Comparison of ENCODE assay signal across 23 cellular contexts in the genomic region with DNA sequence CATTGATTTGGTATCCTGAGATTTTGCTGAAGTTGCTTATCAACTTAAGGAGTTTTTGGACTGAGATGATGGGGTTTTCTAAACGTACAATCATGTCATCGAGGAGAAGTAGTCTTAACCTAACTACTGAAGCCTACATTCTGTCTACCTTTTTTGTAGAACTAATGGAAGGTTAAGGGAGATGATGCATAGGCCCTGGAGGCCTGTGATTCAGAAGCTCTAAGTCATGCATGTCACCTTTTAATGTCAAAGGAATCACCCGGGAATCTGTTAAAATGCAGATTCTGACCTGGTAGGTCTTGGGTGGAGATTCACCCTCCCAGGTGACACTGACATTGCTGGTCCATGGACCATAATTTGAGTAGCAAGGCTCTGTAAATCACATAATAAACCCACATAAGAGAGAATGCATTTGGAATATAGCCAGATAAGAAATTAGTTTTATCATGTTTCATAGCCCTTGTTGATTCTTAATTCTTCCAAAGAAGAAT.
DNase-seq lines count a peak whose midpoint lies in the region; ATAC-seq, FAIRE-seq and TF ChIP-seq lines count a peak whose summit lies in the region.
"Had no signal": no experiment of that assay in that cellular context is flagged by ENCODE, and none has a peak within 500 bp of the region (broad histone marks: within the 10 kb centered on the region; RNA-seq: fewer than 3 reads in every experiment).

No MANE protein-coding gene starts in this region.

- H3K4me2 ChIP-seq in HepG2 (ENCODE audit: low read depth, low read length) = no peak overlapping the region
- H3K4me2 ChIP-seq: PC-9 had no signal

- in situ Hi-C loops in HepG2 (cut with HindIII; ENCODE audit: extremely low pct_ligation_motif_present, low pct_unique_long_range_greater_than_20kb) = no loop called here

- WGBS in HepG2 (ENCODE audit: low lambda C conversion rate) = 96% methylated on average over 3 of the region's 3 CpGs
- WGBS in right lobe of liver (ENCODE audit: insufficient coverage, low coverage, low lambda C conversion rate, missing lambda C conversion rate) = 93% methylated on average over 3 of the region's 3 CpGs

- H3K4me3 ChIP-seq in HepG2 (replicated peaks in 1 of 3; ENCODE audit: insufficient read depth in 1 of 3, low read depth in 2 of 3, low read length in 3 of 3) (no peak overlapping the region), right lobe of liver (no peak overlapping the region), bronchial epithelial cell (ENCODE audit: low read depth, low read length) (no peak overlapping the region)
- H3K4me3 ChIP-seq: PC-9 had no signal

- TF ChIP-seq RAD21 in HepG2 (CRISPR knock-in tag; IDR thresholded peaks at IDR 0.05) = no peak

- H3K9me3 ChIP-seq in HepG2 (ENCODE audit: low read length) = no peaks in the 10 kb centered on the region
- H3K9me3 ChIP-seq in right lobe of liver = no peaks in the 10 kb centered on the region
- H3K9me3 ChIP-seq: BE2C had no signal

- H3K27ac ChIP-seq in HepG2 (ENCODE audit: extremely low read length, insufficient read depth, low read length) (no peak overlapping the region), right lobe of liver (no peak overlapping the region)
- H3K27ac ChIP-seq: PC-9 had no signal

- no peak for DNase-seq in HepG2 (ENCODE audit: low spot score)
- DNase-seq in right lobe of liver = no peak
- DNase-seq in bronchial epithelial cell (ENCODE audit: low read depth) = peak; percentile 59
- peak; percentile 53 for DNase-seq in kidney tubule cell (ENCODE audit: low spot score)
- DNase-seq in NCI-H82 (lab: John Stamatoyannopoulos, UW) = no peak
- DNase-seq: 8988T; ACHN; BE2C; CD8-positive, alpha-beta memory T cell; HCEC 1CT; NCI-H1105; NCI-H1436 treated with DMSO at 0.1 percent for 48 hours; NCI-H187 treated with DMSO at 0.1 percent for 48 hours; NCI-H2171 treated with DMSO at 0.1 percent for 48 hours; NCI-H524; NCI-H774; NK-92 treated with Interleukin-12 subunit alpha and Interleukin-12 subunit beta, amount 100 ng/mL, for 24 hours; PC-9; Right ventricle myocardium superior; RPMI8226 had no signal

- TF ChIP-seq POLR2A in HepG2 (IDR thresholded peaks at IDR 0.05; ENCODE audit: insufficient read depth in 1 of 2, low read depth in 2 of 2, low read length in 2 of 2) = no peak
- no peak for TF ChIP-seq POLR2A in right lobe of liver (IDR thresholded peaks at IDR 0.05)

- CTCF ChIA-PET in HepG2 (lab: Yijun Ruan, JAX; ENCODE audit: low intra/inter-chr PET ratio, low total read pairs) = no interaction called here

- POLR2A ChIA-PET in HepG2 (lab: Yijun Ruan, JAX) = no interaction called here

- H3K36me3 ChIP-seq in HepG2 (replicated peaks in 1 of 2; ENCODE audit: control insufficient read depth in 1 of 2, insufficient read depth in 2 of 2, low read length in 2 of 2) (peaks cover 16 to 58% of the 10 kb centered on the region in 2 experiments), right lobe of liver (peaks cover 0 to 30% (median 18%) of the 10 kb centered on the region in 4 donors), bronchial epithelial cell (ENCODE audit: control insufficient read depth, insufficient read depth, low read length) (peaks cover 7% of the 10 kb centered on the region)

- BruUV-seq in HepG2 (replicated peaks; lab: Mats Ljungman, UMichigan) = TSS peak; percentile 3

- H3K4me1 ChIP-seq in HepG2 (ENCODE audit: insufficient read depth, low read length) (no peaks in the 10 kb centered on the region), right lobe of liver (no peaks in the 10 kb centered on the region)
- H3K4me1 ChIP-seq: BE2C had no signal

- FAIRE-seq in HepG2 (lab: Jason Lieb, UNC) (no peak), bronchial epithelial cell (lab: Jason Lieb, UNC) (no peak)
- FAIRE-seq: H1 had no signal

- ATAC-seq in HepG2 = no peak
- no peak for ATAC-seq in right lobe of liver
- no peak for ATAC-seq in GM21723 (IDR thresholded peaks at IDR 0.05; ENCODE audit: unreplicated experiment)
- no peak for ATAC-seq in GM18870 (IDR thresholded peaks at IDR 0.05; ENCODE audit: unreplicated experiment)

- intact Hi-C loops in HepG2 (cut with micrococcal nuclease; ENCODE audit: unreplicated experiment) = no loop called here
- intact Hi-C loops in right lobe of liver (cut with DNase I) = no loop called here

- no peak for TF ChIP-seq EP300 in HepG2 (IDR thresholded peaks at IDR 0.05; ENCODE audit: low read depth in 2 of 2, low read length in 2 of 2)
- TF ChIP-seq EP300 in HepG2 (CRISPR knock-in tag; IDR thresholded peaks at IDR 0.05; ENCODE audit: borderline replicate concordance) = no peak

- no peak overlapping the region for H3K9ac ChIP-seq in HepG2 (ENCODE audit: insufficient read depth, low read depth, low read length)

- H4K20me1 ChIP-seq in HepG2 (ENCODE audit: insufficient read depth, low read length) = peaks cover 53% of the 10 kb centered on the region

- H3K79me2 ChIP-seq in HepG2 (ENCODE audit: insufficient read depth, low read length) = peaks cover 8% of the 10 kb centered on the region

- TF ChIP-seq CTCF in HepG2 (CRISPR knock-in tag; IDR thresholded peaks at IDR 0.05) (no peak), right lobe of liver (IDR thresholded peaks at IDR 0.05) (no peak), bronchial epithelial cell (IDR thresholded peaks at IDR 0.05; ENCODE audit: insufficient read depth, low read length, severe bottlenecking) (no peak)

- no peak overlapping the region for H2AFZ ChIP-seq in HepG2 (ENCODE audit: low read length)
- H2AFZ ChIP-seq: PC-9 had no signal

- H3K27me3 ChIP-seq in HepG2 (ENCODE audit: control insufficient read depth in 1 of 2, insufficient read depth in 2 of 2, low read length in 2 of 2) = no peaks in the 10 kb centered on the region
- H3K27me3 ChIP-seq in right lobe of liver = no peaks in the 10 kb centered on the region
- H3K27me3 ChIP-seq in bronchial epithelial cell (ENCODE audit: control insufficient read depth, insufficient read depth, low read length) = no peaks in the 10 kb centered on the region
- H3K27me3 ChIP-seq: BE2C had no signal

TF ChIP-seq in HepG2, 621 proteins besides CTCF, POLR2A, EP300 and RAD21:
- TF ChIP-seq EHMT2 (IDR thresholded peaks at IDR 0.05; ENCODE audit: borderline replicate concordance, low read depth, low read length) = no peak
- no peak for TF ChIP-seq SNAPC2 (CRISPR knock-in tag; IDR thresholded peaks at IDR 0.05)
- TF ChIP-seq NR1H2 (CRISPR knock-in tag; IDR thresholded peaks at IDR 0.05; ENCODE audit: borderline replicate concordance, low read depth) = no peak
- no peak for TF ChIP-seq HOXA3 (CRISPR knock-in tag; IDR thresholded peaks at IDR 0.05)
- TF ChIP-seq RBM22 (optimal IDR thresholded peaks at IDR 0.05; ENCODE audit: low read length) = peak; percentile 91

Comparison
In these comparisons a context has a peak if more than half of its experiments do, and no peak if none do; other contexts are left out.
1. DNase-seq: peak in bronchial epithelial cell (single experiment) and kidney tubule cell (single experiment); none in HepG2 (single experiment), right lobe of liver (0 of 3) and NCI-H82 (single experiment).